Comparison of ENCODE assay signal across 20 cellular contexts in the genomic region with DNA sequence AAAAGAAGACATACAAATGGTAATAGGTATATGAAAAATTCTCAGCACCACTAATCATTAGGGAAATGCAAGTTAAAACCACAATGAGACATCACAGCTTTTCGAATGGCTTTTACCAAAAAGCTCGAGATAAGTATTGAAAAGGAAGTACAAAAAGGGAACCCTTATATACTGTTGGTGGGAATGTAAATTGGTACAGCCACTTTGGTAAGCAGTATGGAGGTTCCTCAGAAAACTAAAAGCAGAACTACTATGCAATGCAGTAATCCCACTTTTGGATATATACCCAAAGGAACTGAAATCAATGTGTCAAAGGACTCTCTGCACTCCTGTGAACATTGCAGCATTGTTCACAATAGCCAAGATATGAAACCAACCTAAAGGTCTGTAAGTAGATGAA.
A peak's percentile ranks its signal among the peaks of the same experiment; 100 is the strongest.
DNase-seq lines count a peak whose midpoint lies in the region; ATAC-seq and TF ChIP-seq lines count a peak whose summit lies in the region.
"Had no signal": no experiment of that assay in that cellular context is flagged by ENCODE, and none has a peak within 500 bp of the region (broad histone marks: within the 10 kb centered on the region; RNA-seq: fewer than 3 reads in every experiment).

No MANE protein-coding gene starts in this region.

- peaks cover 13% of the 10 kb centered on the region; the same call in 1 of the 2 replicates for H3F3A ChIP-seq in PC-9 (ENCODE audit: insufficient read depth, low read depth)

- H3K4me1 ChIP-seq in PC-9 (replicated peaks; ENCODE audit: insufficient read depth), result peaks cover 14% of the 10 kb centered on the region
- H3K4me1 ChIP-seq in left lung, result no peaks in the 10 kb centered on the region
- H3K4me1 ChIP-seq: breast epithelium, foreskin keratinocyte, tibial nerve had no signal

- no peaks in the 10 kb centered on the region for H3K4me1 Mint-ChIP-seq in activated T-helper 1 cell treated with anti-CD3 and anti-CD28 coated beads, Interleukin-12 subunit alpha, Interleukin-12 subunit beta, Interleukin-2, Interleukin-4 antibody, amounts not matched to agents 30 ng/mL and 10 ng/mL and 1 ng/mL, durations not matched to agents 14 hours and 24 hours and 36 hours (ENCODE audit: low read depth)

- no TSS peak for BruUV-seq in PC-9 (replicated peaks; lab: Mats Ljungman, UMichigan)

- no peak for TF ChIP-seq CTCF in GM12865 (IDR thresholded peaks at IDR 0.05; ENCODE audit: insufficient read depth, low read depth, low read length, missing control alignments)
- no peak for TF ChIP-seq CTCF in PC-9 (conservative IDR thresholded peaks at IDR 0.05)
- TF ChIP-seq CTCF in left lung (IDR thresholded peaks at IDR 0.05), result no peak

- H3K27ac Mint-ChIP-seq in activated T-helper 1 cell treated with anti-CD3 and anti-CD28 coated beads, Interleukin-12 subunit alpha, Interleukin-12 subunit beta, Interleukin-2, Interleukin-4 antibody, amounts not matched to agents 30 ng/mL and 10 ng/mL and 1 ng/mL, durations not matched to agents 14 hours and 24 hours and 36 hours, result no peak overlapping the region
- H3K27ac Mint-ChIP-seq: CD4-positive, CD25-positive, alpha-beta regulatory T cell; T-helper 1 cell treated with Interleukin-12 subunit alpha and Interleukin-12 subunit beta and Interleukin-4 antibody, amounts not matched to agents 30 μg/mL and 1 μg/mL, for 36 hours had no signal

- CTCF ChIA-PET in PC-9 (lab: Charles Lee), result no interaction called here

- H3K9me2 ChIP-seq in PC-9 (ENCODE audit: insufficient read depth), result no peaks in the 10 kb centered on the region

- H3K27ac ChIP-seq in PC-9 (peak overlapping the region; percentile 58), left lung (no peak overlapping the region)
- H3K27ac ChIP-seq: breast epithelium, epithelial cell of prostate, foreskin keratinocyte, HL-60, tibial nerve had no signal

- no peaks in the 10 kb centered on the region for H3K9me3 Mint-ChIP-seq in activated T-helper 1 cell treated with anti-CD3 and anti-CD28 coated beads, Interleukin-12 subunit alpha, Interleukin-12 subunit beta, Interleukin-2, Interleukin-4 antibody, amounts not matched to agents 30 ng/mL and 10 ng/mL and 1 ng/mL, durations not matched to agents 14 hours and 24 hours and 36 hours
- H3K9me3 Mint-ChIP-seq: neural crest cell; T-helper 1 cell treated with Interleukin-12 subunit alpha and Interleukin-12 subunit beta and Interleukin-4 antibody, amounts not matched to agents 30 μg/mL and 1 μg/mL, for 36 hours had no signal

- no peaks in the 10 kb centered on the region for H3K27me3 ChIP-seq in PC-9 (ENCODE audit: insufficient read depth, low read depth)
- no peaks in the 10 kb centered on the region for H3K27me3 ChIP-seq in left lung
- H3K27me3 ChIP-seq: breast epithelium, tibial nerve had no signal

- peaks cover 10% of the 10 kb centered on the region for H3K27me3 Mint-ChIP-seq in activated T-helper 1 cell treated with anti-CD3 and anti-CD28 coated beads, Interleukin-12 subunit alpha, Interleukin-12 subunit beta, Interleukin-2, Interleukin-4 antibody, amounts not matched to agents 30 ng/mL and 10 ng/mL and 1 ng/mL, durations not matched to agents 14 hours and 24 hours and 36 hours (ENCODE audit: insufficient read depth)

- H3K36me3 ChIP-seq in PC-9 (ENCODE audit: low read depth) (no peaks in the 10 kb centered on the region), left lung (no peaks in the 10 kb centered on the region)
- H3K36me3 ChIP-seq: breast epithelium, HAP-1, tibial nerve had no signal

- DNase-seq in GM12865 (ENCODE audit: low read depth) (peak; percentile 11), KBM-7 (peak; percentile 55), PC-9 (no peak), left lung (no peak)
- no peak for DNase-seq in NK-92 treated with Interleukin-12 subunit alpha and Interleukin-12 subunit beta, amount 100 ng/mL, for 24 hours (lab: John Stamatoyannopoulos, UW)
- no peak for DNase-seq in activated T-helper 1 cell treated with anti-CD3 and anti-CD28 coated beads, Interleukin-12 subunit alpha, Interleukin-12 subunit beta, Interleukin-2, Interleukin-4 antibody, amounts not matched to agents 30 ng/mL and 10 ng/mL and 1 ng/mL, durations not matched to agents 14 hours and 24 hours and 36 hours (ENCODE audit: low spot score)
- DNase-seq: CD4-positive, CD25-positive, alpha-beta regulatory T cell; foreskin keratinocyte; kidney glomerular epithelial cell; stimulated activated naive CD4-positive, alpha-beta T cell had no signal

- H3K9me3 ChIP-seq in PC-9 (ENCODE audit: insufficient read depth, low read depth) (no peaks in the 10 kb centered on the region; the same call in 1 of the 2 replicates), left lung (no peaks in the 10 kb centered on the region)
- H3K9me3 ChIP-seq: breast epithelium, HAP-1, tibial nerve had no signal

- H4K20me1 ChIP-seq in PC-9 (ENCODE audit: insufficient read depth), result no peaks in the 10 kb centered on the region

- in situ Hi-C loops in KBM-7 (cut with MboI; ENCODE audit: low pct_unique_long_range_greater_than_20kb, low sequenced_read_pairs), result no loop called here

- H3K36me3 Mint-ChIP-seq in activated T-helper 1 cell treated with anti-CD3 and anti-CD28 coated beads, Interleukin-12 subunit alpha, Interleukin-12 subunit beta, Interleukin-2, Interleukin-4 antibody, amounts not matched to agents 30 ng/mL and 10 ng/mL and 1 ng/mL, durations not matched to agents 14 hours and 24 hours and 36 hours (ENCODE audit: low read depth), result no peaks in the 10 kb centered on the region
- H3K36me3 Mint-ChIP-seq: CD4-positive, CD25-positive, alpha-beta regulatory T cell had no signal

- H3K4me3 Mint-ChIP-seq in activated T-helper 1 cell treated with anti-CD3 and anti-CD28 coated beads, Interleukin-12 subunit alpha, Interleukin-12 subunit beta, Interleukin-2, Interleukin-4 antibody, amounts not matched to agents 30 ng/mL and 10 ng/mL and 1 ng/mL, durations not matched to agents 14 hours and 24 hours and 36 hours, result no peak overlapping the region
- H3K4me3 Mint-ChIP-seq: CD4-positive, CD25-positive, alpha-beta regulatory T cell; neural crest cell; T-helper 1 cell treated with Interleukin-12 subunit alpha and Interleukin-12 subunit beta and Interleukin-4 antibody, amounts not matched to agents 30 μg/mL and 1 μg/mL, for 36 hours had no signal

- H3K4me3 ChIP-seq in GM12865 (ENCODE audit: low read depth, low read length) (no peak overlapping the region), PC-9 (no peak overlapping the region), left lung (no peak overlapping the region)
- H3K4me3 ChIP-seq: breast epithelium, HAP-1, K562, tibial nerve had no signal

- ATAC-seq in left lung (peak; percentile 49), SK-N-SH treated with all-trans-retinoic acid at 6 μM for 48 hours (no peak), GM21447 (IDR thresholded peaks at IDR 0.05; ENCODE audit: unreplicated experiment) (no peak)
- ATAC-seq: K562 had no signal

- H2AFZ ChIP-seq in PC-9, result 0 out of 2 replicates have a peak overlapping the region, but pooled peaks have one; percentile 59

- H3K79me2 ChIP-seq in PC-9 (ENCODE audit: low read depth), result no peaks in the 10 kb centered on the region

- POLR2A ChIA-PET in PC-9 (lab: Charles Lee; ENCODE audit: unreplicated experiment), result no interaction called here

- H3K4me2 ChIP-seq in PC-9, result peak overlapping the region; percentile 39

- intact Hi-C loops in PC-9 (cut with micrococcal nuclease; ENCODE audit: unreplicated experiment), result no loop called here
- intact Hi-C loops in left lung (cut with DNase I), result no loop called here
- intact Hi-C loops in activated T-helper 1 cell treated with anti-CD3 and anti-CD28 coated beads, Interleukin-12 subunit alpha, Interleukin-12 subunit beta, Interleukin-2, Interleukin-4 antibody, amounts not matched to agents 30 ng/mL and 10 ng/mL and 1 ng/mL, durations not matched to agents 14 hours and 24 hours and 36 hours (cut with micrococcal nuclease), result no loop called here

TF ChIP-seq in SK-N-SH treated with all-trans-retinoic acid at 6 μM for 48 hours, 23 proteins besides CTCF, POLR2A, EP300 and RAD21 (continues in another document):
- TF ChIP-seq, protein P1, sequence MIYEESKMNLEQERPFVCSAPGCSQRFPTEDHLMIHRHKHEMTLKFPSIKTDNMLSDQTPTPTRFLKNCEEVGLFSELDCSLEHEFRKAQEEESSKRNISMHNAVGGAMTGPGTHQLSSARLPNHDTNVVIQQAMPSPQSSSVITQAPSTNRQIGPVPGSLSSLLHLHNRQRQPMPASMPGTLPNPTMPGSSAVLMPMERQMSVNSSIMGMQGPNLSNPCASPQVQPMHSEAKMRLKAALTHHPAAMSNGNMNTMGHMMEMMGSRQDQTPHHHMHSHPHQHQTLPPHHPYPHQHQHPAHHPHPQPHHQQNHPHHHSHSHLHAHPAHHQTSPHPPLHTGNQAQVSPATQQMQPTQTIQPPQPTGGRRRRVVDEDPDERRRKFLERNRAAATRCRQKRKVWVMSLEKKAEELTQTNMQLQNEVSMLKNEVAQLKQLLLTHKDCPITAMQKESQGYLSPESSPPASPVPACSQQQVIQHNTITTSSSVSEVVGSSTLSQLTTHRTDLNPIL (CRISPR knock-in tag; IDR thresholded peaks at IDR 0.05; ENCODE audit: low read depth), result no peak
- TF ChIP-seq, protein P2, sequence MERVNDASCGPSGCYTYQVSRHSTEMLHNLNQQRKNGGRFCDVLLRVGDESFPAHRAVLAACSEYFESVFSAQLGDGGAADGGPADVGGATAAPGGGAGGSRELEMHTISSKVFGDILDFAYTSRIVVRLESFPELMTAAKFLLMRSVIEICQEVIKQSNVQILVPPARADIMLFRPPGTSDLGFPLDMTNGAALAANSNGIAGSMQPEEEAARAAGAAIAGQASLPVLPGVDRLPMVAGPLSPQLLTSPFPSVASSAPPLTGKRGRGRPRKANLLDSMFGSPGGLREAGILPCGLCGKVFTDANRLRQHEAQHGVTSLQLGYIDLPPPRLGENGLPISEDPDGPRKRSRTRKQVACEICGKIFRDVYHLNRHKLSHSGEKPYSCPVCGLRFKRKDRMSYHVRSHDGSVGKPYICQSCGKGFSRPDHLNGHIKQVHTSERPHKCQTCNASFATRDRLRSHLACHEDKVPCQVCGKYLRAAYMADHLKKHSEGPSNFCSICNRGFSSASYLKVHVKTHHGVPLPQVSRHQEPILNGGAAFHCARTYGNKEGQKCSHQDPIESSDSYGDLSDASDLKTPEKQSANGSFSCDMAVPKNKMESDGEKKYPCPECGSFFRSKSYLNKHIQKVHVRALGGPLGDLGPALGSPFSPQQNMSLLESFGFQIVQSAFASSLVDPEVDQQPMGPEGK (CRISPR knock-in tag; IDR thresholded peaks at IDR 0.05; ENCODE audit: borderline replicate concordance), result no peak
- TF ChIP-seq ARNTL (CRISPR knock-in tag; IDR thresholded peaks at IDR 0.05; ENCODE audit: borderline replicate concordance, low read depth), result no peak
- no peak for TF ChIP-seq ZNF565 (CRISPR knock-in tag; conservative IDR thresholded peaks at IDR 0.05; ENCODE audit: low read depth)
- TF ChIP-seq GLIS3 (CRISPR knock-in tag; IDR thresholded peaks at IDR 0.05), result no peak
- no peak for TF ChIP-seq BACH2 (CRISPR knock-in tag; IDR thresholded peaks at IDR 0.05; ENCODE audit: borderline replicate concordance)

Comparison
In these comparisons a context has a peak if more than half of its experiments do, and no peak if none do; other contexts are left out.
1. DNase-seq: peak in GM12865 (single experiment) and KBM-7 (single experiment); none in PC-9 (0 of 2), left lung (0 of 2), NK-92 treated with Interleukin-12 subunit alpha and Interleukin-12 subunit beta, amount 100 ng/mL, for 24 hours (single experiment) and activated T-helper 1 cell treated with anti-CD3 and anti-CD28 coated beads, Interleukin-12 subunit alpha, Interleukin-12 subunit beta, Interleukin-2, Interleukin-4 antibody, amounts not matched to agents 30 ng/mL and 10 ng/mL and 1 ng/mL, durations not matched to agents 14 hours and 24 hours and 36 hours (single experiment).